In genomic region chr5:26921439-26921838, GRCh38 we compare ENCODE assay signal across 18 cellular contexts.
DNase-seq lines count a peak whose midpoint lies in the region; TF ChIP-seq lines count a peak whose summit lies in the region.
"Had no signal": no experiment of that assay in that cellular context is flagged by ENCODE, and none has a peak within 500 bp of the region (broad histone marks: within the 10 kb centered on the region; RNA-seq: fewer than 3 reads in every experiment).

No MANE protein-coding gene starts in this region.

- no peaks in the 10 kb centered on the region for H3F3A ChIP-seq in MM.1S (ENCODE audit: insufficient read depth, low read length)
- H3F3A ChIP-seq in SU-DHL-6 (ENCODE audit: insufficient read depth), result no peaks in the 10 kb centered on the region

- H3K79me2 ChIP-seq in MM.1S (ENCODE audit: low read length), result no peaks in the 10 kb centered on the region
- no peaks in the 10 kb centered on the region for H3K79me2 ChIP-seq in SU-DHL-6 (ENCODE audit: insufficient read depth, low read length)
- no peaks in the 10 kb centered on the region for H3K79me2 ChIP-seq in H9 (ENCODE audit: insufficient read depth, low read length)

- no peak overlapping the region for H2AK5ac ChIP-seq in H9 (ENCODE audit: insufficient read length, low read length)

- no peak overlapping the region for H3K23ac ChIP-seq in H9 (ENCODE audit: insufficient read length, low read depth, low read length)

- no peak overlapping the region for H2AFZ ChIP-seq in MM.1S (ENCODE audit: low read length)
- peak overlapping the region; percentile 16 for H2AFZ ChIP-seq in SU-DHL-6 (ENCODE audit: low read depth, low read length, severe bottlenecking)
- H2AFZ ChIP-seq in H9 (ENCODE audit: low read length), result no peak overlapping the region
- H2AFZ ChIP-seq: GM23248 had no signal

- H3K4me3 ChIP-seq in MM.1S (ENCODE audit: low read length), result no peak overlapping the region
- H3K4me3 ChIP-seq in SU-DHL-6 (ENCODE audit: insufficient read depth, low read length, poor library complexity, severe bottlenecking), result no peak overlapping the region
- H3K4me3 ChIP-seq: BLaER1, GM12878, GM23248 had no signal

- peaks cover 0 to 16% (median 2%) of the 10 kb centered on the region in 3 experiments; a peak in 2 of 7 replicates for H3K36me3 Mint-ChIP-seq in H9 (ENCODE audit: insufficient read depth in 1 of 3, low read depth in 3 of 3)
- H3K36me3 Mint-ChIP-seq: CD4-positive, CD25-positive, alpha-beta regulatory T cell; CD8-positive, alpha-beta T cell had no signal

- no peak overlapping the region for H3K18ac ChIP-seq in H9 (ENCODE audit: insufficient read length, low read depth, low read length)

- no peak overlapping the region for H4K5ac ChIP-seq in H9 (ENCODE audit: insufficient read length, low read depth, low read length)

- no peak overlapping the region for H3K4ac ChIP-seq in H9 (ENCODE audit: low read depth, low read length)

- TF ChIP-seq CTCF in MM.1S (IDR thresholded peaks at IDR 0.05; ENCODE audit: low read length), result no peak
- no peak for TF ChIP-seq CTCF in SU-DHL-6 (IDR thresholded peaks at IDR 0.05; ENCODE audit: insufficient read depth, low read length, poor library complexity, severe bottlenecking)
- TF ChIP-seq CTCF in H9 (conservative IDR thresholded peaks at IDR 0.05), result no peak

- H2BK120ac ChIP-seq in H9 (ENCODE audit: low read depth, low read length, poor library complexity, severe bottlenecking), result no peak overlapping the region

- no peaks in the 10 kb centered on the region for H3K4me1 ChIP-seq in MM.1S (ENCODE audit: low read length)
- no peaks in the 10 kb centered on the region for H3K4me1 ChIP-seq in H9 (ENCODE audit: insufficient read depth, low read length)
- H3K4me1 ChIP-seq: BLaER1, Caco-2 had no signal

- H3K9me2 ChIP-seq in MM.1S (replicated peaks; ENCODE audit: insufficient read depth, low read length) (no peaks in the 10 kb centered on the region), SU-DHL-6 (replicated peaks; ENCODE audit: insufficient read depth, low read length) (no peaks in the 10 kb centered on the region)

- H3K79me1 ChIP-seq in H9 (ENCODE audit: insufficient read depth, low read depth, low read length, poor library complexity, severe bottlenecking), result no peaks in the 10 kb centered on the region

- H3K4me1 Mint-ChIP-seq in H9, result no peaks in the 10 kb centered on the region
- H3K4me1 Mint-ChIP-seq: B cell; CD4-positive, CD25-positive, alpha-beta regulatory T cell had no signal

- H3K36me3 ChIP-seq in MM.1S (replicated peaks; ENCODE audit: insufficient read depth, low read length) (no peaks in the 10 kb centered on the region), SU-DHL-6 (ENCODE audit: low read length) (no peaks in the 10 kb centered on the region)
- H3K36me3 ChIP-seq: BLaER1 had no signal

- H3K27ac Mint-ChIP-seq in H9, result no peak overlapping the region
- H3K27ac Mint-ChIP-seq: B cell; CD4-positive, CD25-positive, alpha-beta regulatory T cell; CD8-positive, alpha-beta T cell had no signal

- no peak overlapping the region for H4K91ac ChIP-seq in H9 (ENCODE audit: insufficient read length, low read depth, low read length)

- H3K9ac ChIP-seq in MM.1S (ENCODE audit: low read length), result no peak overlapping the region
- H3K9ac ChIP-seq in SU-DHL-6 (ENCODE audit: low read length), result no peak overlapping the region
- H3K9ac ChIP-seq in H9 (ENCODE audit: extremely low read depth, insufficient read length, low read length), result no peak overlapping the region
- H3K9ac ChIP-seq: BLaER1, GM23248 had no signal

- H2BK15ac ChIP-seq in H9 (ENCODE audit: low read depth, low read length), result no peak overlapping the region

- H3K9me3 ChIP-seq in MM.1S (replicated peaks; ENCODE audit: insufficient read depth, low read length), result no peaks in the 10 kb centered on the region
- H3K9me3 ChIP-seq in SU-DHL-6 (ENCODE audit: insufficient read depth, low read length), result no peaks in the 10 kb centered on the region; the same call in 1 of the 2 replicates
- H3K9me3 ChIP-seq in H9 (ENCODE audit: control insufficient read depth, low read depth, low read length), result no peaks in the 10 kb centered on the region
- H3K9me3 ChIP-seq: BLaER1, Caco-2 had no signal

- H3K56ac ChIP-seq in H9 (ENCODE audit: insufficient read length, low read depth, low read length), result no peak overlapping the region

- no peak overlapping the region for H3K14ac ChIP-seq in H9 (ENCODE audit: insufficient read depth, low read length)

- H4K20me1 ChIP-seq in MM.1S (ENCODE audit: insufficient read depth, low read length), result no peaks in the 10 kb centered on the region
- H4K20me1 ChIP-seq in SU-DHL-6 (ENCODE audit: low read depth, low read length), result no peaks in the 10 kb centered on the region
- no peaks in the 10 kb centered on the region for H4K20me1 ChIP-seq in H9 (ENCODE audit: control insufficient read depth, insufficient read depth, insufficient read length)
- H4K20me1 ChIP-seq: BLaER1 had no signal

- no peak overlapping the region for H2BK5ac ChIP-seq in H9 (ENCODE audit: insufficient read length, low read length)

- no peak overlapping the region for H3K4me3 Mint-ChIP-seq in H9
- H3K4me3 Mint-ChIP-seq: B cell; CD4-positive, CD25-positive, alpha-beta regulatory T cell; CD8-positive, alpha-beta T cell had no signal

- H3K27me3 Mint-ChIP-seq in H9 (ENCODE audit: low read depth), result no peaks in the 10 kb centered on the region
- H3K27me3 Mint-ChIP-seq: B cell; CD4-positive, CD25-positive, alpha-beta regulatory T cell had no signal

- no peak overlapping the region for H3T11ph ChIP-seq in H9 (ENCODE audit: low read length)

- H3K4me2 ChIP-seq in MM.1S (ENCODE audit: low read depth, low read length), result no peak overlapping the region
- no peak overlapping the region for H3K4me2 ChIP-seq in SU-DHL-6 (ENCODE audit: low read depth, low read length, poor library complexity, severe bottlenecking)
- H3K4me2 ChIP-seq in H9 (ENCODE audit: insufficient read depth, insufficient read length, low read length), result no peak overlapping the region
- H3K4me2 ChIP-seq: BLaER1 had no signal

- H3K9me3 Mint-ChIP-seq in H9, result peaks cover 10 to 12% of the 10 kb centered on the region in 2 experiments; a peak in 3 of 5 replicates

- no peak overlapping the region for H2BK20ac ChIP-seq in H9 (ENCODE audit: low read depth, low read length, poor library complexity, severe bottlenecking)

- H3K23me2 ChIP-seq in H9 (ENCODE audit: insufficient read length, low read depth, low read length, poor library complexity, severe bottlenecking), result no peaks in the 10 kb centered on the region

- WGBS in H9 (ENCODE audit: extremely low coverage, insufficient read length, low lambda C conversion rate), result no CpG with 5 or more reads among the region's 6 CpGs

- DNase-seq in HCEC 1CT (peak; percentile 52), MM.1S (peak; percentile 26), midbrain (lab: John Stamatoyannopoulos, UW) (no peak), H9 (no peak), globus pallidus (ENCODE audit: low spot score) (no peak)
- DNase-seq: Caco-2; CD4-positive, CD25-positive, alpha-beta regulatory T cell; CD8-positive, alpha-beta T cell; DMS153; DND-41; GDM1; GM23248; H7 had no signal

- H3K27me3 ChIP-seq in MM.1S (replicated peaks; ENCODE audit: insufficient read depth, low read length), result no peaks in the 10 kb centered on the region
- no peaks in the 10 kb centered on the region for H3K27me3 ChIP-seq in SU-DHL-6 (ENCODE audit: low read length)
- no peaks in the 10 kb centered on the region for H3K27me3 ChIP-seq in H9 (ENCODE audit: insufficient read depth, low read length)
- H3K27me3 ChIP-seq: BLaER1 had no signal

- H2BK12ac ChIP-seq in H9 (ENCODE audit: insufficient read length, low read depth, low read length), result no peak overlapping the region

- no peak overlapping the region for H3K27ac ChIP-seq in MM.1S (ENCODE audit: low read length)
- no peak overlapping the region for H3K27ac ChIP-seq in SU-DHL-6 (ENCODE audit: low read depth, low read length)
- no peak overlapping the region for H3K27ac ChIP-seq in H9 (ENCODE audit: insufficient read length, low read depth, low read length)
- H3K27ac ChIP-seq: BLaER1, C4-2B, GM23248 had no signal

- no peak overlapping the region for H4K8ac ChIP-seq in H9 (replicated peaks; ENCODE audit: insufficient read length, low read depth, low read length)

Comparison
In these comparisons a context has a peak if more than half of its experiments do, and no peak if none do; other contexts are left out.
1. DNase-seq: peak in HCEC 1CT (single experiment) and MM.1S (single experiment); none in midbrain (single experiment), H9 (single experiment) and globus pallidus (single experiment).